Comparison of ENCODE assay signal across 8 cellular contexts in genomic region chr7:151082151-151083070, GRCh38. TPM values are rescaled to one million over a fixed set of nuclear protein-coding genes. Genes with fewer than 3 reads are reported as not detected.
DNase-seq lines count a peak whose midpoint lies in the region; ATAC-seq, FAIRE-seq and TF ChIP-seq lines count a peak whose summit lies in the region.

No MANE protein-coding gene starts in this region.

- no peaks in the 10 kb centered on the region for H3K27me3 ChIP-seq in CD8-positive, alpha-beta memory T cell (ENCODE audit: insufficient read depth, low read length, poor library complexity, severe bottlenecking)
- H3K27me3 ChIP-seq in PC-3 (ENCODE audit: low read length) (no peaks in the 10 kb centered on the region), endothelial cell of umbilical vein (ENCODE audit: control insufficient read depth in 2 of 2, insufficient read depth in 2 of 2, low read length in 2 of 2) (no peaks in the 10 kb centered on the region), neutrophil (peaks cover 31% of the 10 kb centered on the region)

- intact Hi-C loops in PC-3 (cut with micrococcal nuclease) (no loop called here), endothelial cell of umbilical vein (cut with micrococcal nuclease) (no loop called here)

- H3K79me2 ChIP-seq in PC-3 (ENCODE audit: low read length), result peaks cover 48% of the 10 kb centered on the region
- peaks cover 35% of the 10 kb centered on the region for H3K79me2 ChIP-seq in endothelial cell of umbilical vein (ENCODE audit: control insufficient read depth, insufficient read depth, low read length)

- H3K4me3 ChIP-seq in CD8-positive, alpha-beta memory T cell (ENCODE audit: low read length), result peak overlapping the region; percentile 71
- H3K4me3 ChIP-seq in PC-3 (ENCODE audit: low read length) (peak overlapping the region; percentile 91), endothelial cell of umbilical vein (replicated peaks in 1 of 3; ENCODE audit: insufficient read depth in 1 of 3, low read depth in 1 of 3, low read length in 3 of 3) (peak overlapping the region; percentile 48 to 76 (median 62)), neutrophil (ENCODE audit: low read depth in 1 of 2, low read length in 1 of 2) (peak overlapping the region; percentile 59 to 84)

- peak overlapping the region; percentile 82 to 98 (median 88) for H3K4me3 Mint-ChIP-seq in CD8-positive, alpha-beta memory T cell

- BruUV-seq in PC-3 (replicated peaks; lab: Mats Ljungman, UMichigan) (no TSS peak), endothelial cell of umbilical vein (replicated peaks; lab: Mats Ljungman, UMichigan) (no TSS peak)

- peak overlapping the region; percentile 95 for H3K4me2 ChIP-seq in PC-3 (ENCODE audit: low read length)
- H3K4me2 ChIP-seq in endothelial cell of umbilical vein (ENCODE audit: insufficient read depth, low read length), result peak overlapping the region; percentile 71

- H3K36me3 Mint-ChIP-seq in CD8-positive, alpha-beta memory T cell, result peaks cover 0 to 27% (median 0%) of the 10 kb centered on the region in 3 donors

- TF ChIP-seq CTCF in PC-3 (conservative IDR thresholded peaks at IDR 0.05; ENCODE audit: low read depth, low read length), result no peak
- no peak for TF ChIP-seq CTCF in endothelial cell of umbilical vein (IDR thresholded peaks at IDR 0.05; ENCODE audit: extremely low read depth in 1 of 2, insufficient read depth in 1 of 2, low read depth in 1 of 2, low read length in 2 of 2)
- no peak for TF ChIP-seq CTCF in neutrophil (IDR thresholded peaks at IDR 0.05)

- peaks cover 0 to 8% of the 10 kb centered on the region in 2 donors for H3K27me3 Mint-ChIP-seq in CD8-positive, alpha-beta memory T cell

- CTCF ChIA-PET in CD8-positive, alpha-beta memory T cell (lab: Charles Lee), result interaction anchor here (0.9 to 2.3 kb wide), 4 partner anchors 27 to 119 kb away, joined by 3 to 9 read pairs (median 4); partner anchors contain the start of gene ABCB8
- CTCF ChIA-PET in PC-3 (lab: Charles Lee), result no interaction called here
- CTCF ChIA-PET in endothelial cell of umbilical vein (lab: Charles Lee), result interaction anchor here (0.6 to 1.0 kb wide), 2 partner anchors 41 to 272 kb away, joined by 3 read pairs; no protein-coding TSS in a partner anchor

- no peaks in the 10 kb centered on the region for H3K9me1 ChIP-seq in endothelial cell of umbilical vein (replicated peaks; ENCODE audit: control insufficient read depth, extremely low read depth, insufficient read depth, low read length)

- ATAC-seq in PC-3, result no peak
- no peak for ATAC-seq in GM21367 (IDR thresholded peaks at IDR 0.05; ENCODE audit: unreplicated experiment)

- H3K27ac ChIP-seq in CD8-positive, alpha-beta memory T cell (ENCODE audit: low read depth, low read length), result peak overlapping the region; percentile 89
- H3K27ac ChIP-seq in PC-3 (ENCODE audit: low read length), result peak overlapping the region; percentile 65
- H3K27ac ChIP-seq in endothelial cell of umbilical vein (ENCODE audit: insufficient read depth, low read depth, low read length), result peak overlapping the region; percentile 45
- H3K27ac ChIP-seq in neutrophil, result peak overlapping the region; percentile 68

- peak overlapping the region; percentile 97 for H2AFZ ChIP-seq in PC-3 (ENCODE audit: low read length)
- peak overlapping the region; percentile 85 for H2AFZ ChIP-seq in endothelial cell of umbilical vein (ENCODE audit: low read depth, low read length)

- H3K27ac Mint-ChIP-seq in CD8-positive, alpha-beta memory T cell, result peak overlapping the region; percentile 71 to 98 (median 96)

- peaks cover 33 to 69% (median 41%) of the 10 kb centered on the region in 3 donors for H3K4me1 Mint-ChIP-seq in CD8-positive, alpha-beta memory T cell

- POLR2A ChIA-PET in CD8-positive, alpha-beta memory T cell (lab: Charles Lee), result interaction anchor here (1.5 to 2.0 kb wide), 3 partner anchors 15 to 54 kb away, joined by 3 to 7 read pairs (median 5); partner anchors contain the start of gene ABCB8
- POLR2A ChIA-PET in PC-3 (lab: Charles Lee; ENCODE audit: unreplicated experiment) (no interaction called here), endothelial cell of umbilical vein (lab: Charles Lee) (interaction anchor here (0.6 kb wide), 1 partner anchor 51 kb away, joined by 4 read pairs; no protein-coding TSS in a partner anchor)

- H3K9me3 Mint-ChIP-seq in CD8-positive, alpha-beta memory T cell, result no peaks in the 10 kb centered on the region

- H3K36me3 ChIP-seq in CD8-positive, alpha-beta memory T cell (ENCODE audit: insufficient read depth, low read length), result no peaks in the 10 kb centered on the region
- no peaks in the 10 kb centered on the region; the same call in 1 of the 2 replicates for H3K36me3 ChIP-seq in PC-3 (ENCODE audit: low read depth, low read length)
- no peaks in the 10 kb centered on the region for H3K36me3 ChIP-seq in endothelial cell of umbilical vein (ENCODE audit: control insufficient read depth in 2 of 2, extremely low read depth in 1 of 2, insufficient read depth in 2 of 2, low read length in 2 of 2)
- H3K36me3 ChIP-seq in neutrophil, result peaks cover 7% of the 10 kb centered on the region

- peak overlapping the region; percentile 98 for H3K9ac ChIP-seq in PC-3 (ENCODE audit: low read length)
- peak overlapping the region; percentile 35 for H3K9ac ChIP-seq in endothelial cell of umbilical vein (replicated peaks; ENCODE audit: extremely low read depth, insufficient read depth, low read length)

- H3F3A ChIP-seq in PC-3 (ENCODE audit: low read length, unreplicated experiment), result no peaks in the 10 kb centered on the region

- DNase-seq in CD8-positive, alpha-beta memory T cell, result no peak
- no peak for DNase-seq in PC-3
- DNase-seq in endothelial cell of umbilical vein (ENCODE audit: low read depth, low spot score), result no peak
- DNase-seq in NCI-H2107 (lab: John Stamatoyannopoulos, UW), result no peak
- DNase-seq in RCC 7860 (ENCODE audit: low spot score), result no peak
- DNase-seq in erythroblast (lab: John Stamatoyannopoulos, UW), result no peak

- dilution Hi-C loops in endothelial cell of umbilical vein (cut with MboI; ENCODE audit: extremely low pct_ligation_motif_present, low sequenced_read_pairs), result no loop called here

- peaks cover 51% of the 10 kb centered on the region for H3K4me1 ChIP-seq in CD8-positive, alpha-beta memory T cell (ENCODE audit: insufficient read depth, low read length)
- H3K4me1 ChIP-seq in PC-3 (ENCODE audit: insufficient read depth, low read length) (peaks cover 42% of the 10 kb centered on the region), endothelial cell of umbilical vein (ENCODE audit: control insufficient read depth, extremely low read depth, insufficient read depth, low read length) (peaks cover 42% of the 10 kb centered on the region), neutrophil (ENCODE audit: control insufficient read depth in 1 of 2, insufficient read depth in 1 of 2, low read depth in 1 of 2, low read length in 1 of 2) (peaks cover 46 to 55% of the 10 kb centered on the region in 2 experiments)

- H4K20me1 ChIP-seq in PC-3 (ENCODE audit: low read length) (no peaks in the 10 kb centered on the region), endothelial cell of umbilical vein (replicated peaks; ENCODE audit: control insufficient read depth, extremely low read depth, insufficient read depth, low read length) (no peaks in the 10 kb centered on the region)

- FAIRE-seq in endothelial cell of umbilical vein (lab: Jason Lieb, UNC), result no peak
- no peak for FAIRE-seq in RCC 7860 (lab: Jason Lieb, UNC)

- H3K9me3 ChIP-seq in CD8-positive, alpha-beta memory T cell (ENCODE audit: low read length), result no peaks in the 10 kb centered on the region
- H3K9me3 ChIP-seq in PC-3 (ENCODE audit: low read length), result no peaks in the 10 kb centered on the region
- no peaks in the 10 kb centered on the region for H3K9me3 ChIP-seq in endothelial cell of umbilical vein (replicated peaks; ENCODE audit: control insufficient read depth, insufficient read depth, low read length)
- no peaks in the 10 kb centered on the region for H3K9me3 ChIP-seq in neutrophil

- H3K9me2 ChIP-seq in PC-3 (replicated peaks; ENCODE audit: low read length), result no peaks in the 10 kb centered on the region

- TF ChIP-seq POLR2A in endothelial cell of umbilical vein (IDR thresholded peaks at IDR 0.05; ENCODE audit: low read depth, low read length), result no peak
- TF ChIP-seq POLR2A in erythroblast (IDR thresholded peaks at IDR 0.05; ENCODE audit: low read length), result no peak

RNA-seq across cellular contexts. Expression of gene TMUB1, which starts 0.9 kb away (rescaled TPM):
- total RNA-seq in CD8-positive, alpha-beta memory T cell, result 10 to 100 TPM; 81.7 to 83.5 TPM
- polyA plus RNA-seq in CD8-positive, alpha-beta memory T cell, result 69.7 TPM
- total RNA-seq in PC-3 (2014; rRNA removed) (52.1 and 71.6 TPM in 2 replicates), endothelial cell of umbilical vein (36.7 and 41.3 TPM in 2 replicates)
- polyA plus RNA-seq in endothelial cell of umbilical vein, result 45.3 and 66.0 TPM in 2 replicates
- polyA plus RNA-seq in endothelial cell of umbilical vein (2011; cell fraction: cytosol; rRNA removed), result 22.1 and 32.3 TPM in 2 replicates
- 20.0 and 21.2 TPM in 2 replicates for polyA plus RNA-seq in endothelial cell of umbilical vein (2011; cell fraction: nucleus; rRNA removed)
- polyA plus RNA-seq in endothelial cell of umbilical vein (2012), result 19.6 and 25.4 TPM in 2 replicates
- 6.5 and 13.0 TPM in 2 replicates for polyA minus RNA-seq in endothelial cell of umbilical vein
- 17.2 TPM for polyA minus RNA-seq in endothelial cell of umbilical vein (2011; cell fraction: cytosol; rRNA and poly(A)+ RNA removed)
- polyA minus RNA-seq in endothelial cell of umbilical vein (2011; cell fraction: nucleus; rRNA and poly(A)+ RNA removed), result 5.0 and 9.3 TPM in 2 replicates

RNA-seq across cellular contexts. Expression of gene FASTK, which starts 1.8 kb away (rescaled TPM):
- total RNA-seq in CD8-positive, alpha-beta memory T cell, result 10 to 100 TPM; 83.1 to 88.8 TPM
- polyA plus RNA-seq in CD8-positive, alpha-beta memory T cell, result 52.0 TPM
- total RNA-seq in PC-3 (2014; rRNA removed) (163 and 211 TPM in 2 replicates), endothelial cell of umbilical vein (71.6 and 73.3 TPM in 2 replicates)
- polyA plus RNA-seq in endothelial cell of umbilical vein, result 113 and 137 TPM in 2 replicates
- polyA plus RNA-seq in endothelial cell of umbilical vein (2011; cell fraction: cytosol; rRNA removed), result 55.7 and 77.7 TPM in 2 replicates
- polyA plus RNA-seq in endothelial cell of umbilical vein (2011; cell fraction: nucleus; rRNA removed), result 288 and 335 TPM in 2 replicates
- 31.6 and 43.3 TPM in 2 replicates for polyA plus RNA-seq in endothelial cell of umbilical vein (2012)
- polyA minus RNA-seq in endothelial cell of umbilical vein, result 35.7 and 52.0 TPM in 2 replicates
- polyA minus RNA-seq in endothelial cell of umbilical vein (2011; cell fraction: cytosol; rRNA and poly(A)+ RNA removed), result 35.4 TPM
- polyA minus RNA-seq in endothelial cell of umbilical vein (2011; cell fraction: nucleus; rRNA and poly(A)+ RNA removed), result 58.6 and 76.5 TPM in 2 replicates

RNA-seq across cellular contexts. Expression of gene AGAP3, which starts 3.9 kb away (rescaled TPM):
- 10 to 100 TPM; 39.9 to 40.7 TPM for total RNA-seq in CD8-positive, alpha-beta memory T cell
- polyA plus RNA-seq in CD8-positive, alpha-beta memory T cell, result 8.0 TPM
- total RNA-seq in PC-3 (2014; rRNA removed), result 53.5 and 88.2 TPM in 2 replicates
- 171 and 173 TPM in 2 replicates for total RNA-seq in endothelial cell of umbilical vein
- 174 and 240 TPM in 2 replicates for polyA plus RNA-seq in endothelial cell of umbilical vein
- 115 and 124 TPM in 2 replicates for polyA plus RNA-seq in endothelial cell of umbilical vein (2011; cell fraction: cytosol; rRNA removed)
- polyA plus RNA-seq in endothelial cell of umbilical vein (2011; cell fraction: nucleus; rRNA removed), result 359 and 433 TPM in 2 replicates
- 83.5 and 83.8 TPM in 2 replicates for polyA plus RNA-seq in endothelial cell of umbilical vein (2012)
- 76.5 and 98.2 TPM in 2 replicates for polyA minus RNA-seq in endothelial cell of umbilical vein
- 54.3 TPM for polyA minus RNA-seq in endothelial cell of umbilical vein (2011; cell fraction: cytosol; rRNA and poly(A)+ RNA removed)
- 98.8 and 152 TPM in 2 replicates for polyA minus RNA-seq in endothelial cell of umbilical vein (2011; cell fraction: nucleus; rRNA and poly(A)+ RNA removed)

RNA-seq across cellular contexts. Expression of gene SLC4A2, which starts 23.0 kb away (rescaled TPM):
- 100 to 1,000 TPM; 119 to 121 TPM for total RNA-seq in CD8-positive, alpha-beta memory T cell
- polyA plus RNA-seq in CD8-positive, alpha-beta memory T cell, result 25.5 TPM
- 267 and 284 TPM in 2 replicates for total RNA-seq in PC-3 (2014; rRNA removed)
- 172 and 187 TPM in 2 replicates for total RNA-seq in endothelial cell of umbilical vein
- 108 and 120 TPM in 2 replicates for polyA plus RNA-seq in endothelial cell of umbilical vein
- 61.7 and 85.5 TPM in 2 replicates for polyA plus RNA-seq in endothelial cell of umbilical vein (2011; cell fraction: cytosol; rRNA removed)
- polyA plus RNA-seq in endothelial cell of umbilical vein (2011; cell fraction: nucleus; rRNA removed), result 212 and 275 TPM in 2 replicates
- polyA plus RNA-seq in endothelial cell of umbilical vein (2012), result 88.3 and 96.7 TPM in 2 replicates
- 80.3 and 101 TPM in 2 replicates for polyA minus RNA-seq in endothelial cell of umbilical vein
- 86.0 TPM for polyA minus RNA-seq in endothelial cell of umbilical vein (2011; cell fraction: cytosol; rRNA and poly(A)+ RNA removed)
- 66.8 and 91.7 TPM in 2 replicates for polyA minus RNA-seq in endothelial cell of umbilical vein (2011; cell fraction: nucleus; rRNA and poly(A)+ RNA removed)

RNA-seq across cellular contexts. Expression of gene CDK5, which starts 24.7 kb away (rescaled TPM):
- 10 to 100 TPM; 20.5 to 23.2 TPM for total RNA-seq in CD8-positive, alpha-beta memory T cell
- polyA plus RNA-seq in CD8-positive, alpha-beta memory T cell, result 14.3 TPM
- 30.6 and 40.1 TPM in 2 replicates for total RNA-seq in PC-3 (2014; rRNA removed)
- 16.5 and 17.7 TPM in 2 replicates for total RNA-seq in endothelial cell of umbilical vein
- 38.2 and 38.3 TPM in 2 replicates for polyA plus RNA-seq in endothelial cell of umbilical vein
- polyA plus RNA-seq in endothelial cell of umbilical vein (2011; cell fraction: cytosol; rRNA removed), result 29.4 and 30.9 TPM in 2 replicates
- polyA plus RNA-seq in endothelial cell of umbilical vein (2011; cell fraction: nucleus; rRNA removed), result 14.6 and 17.3 TPM in 2 replicates
- 18.6 and 21.8 TPM in 2 replicates for polyA plus RNA-seq in endothelial cell of umbilical vein (2012)
- polyA minus RNA-seq in endothelial cell of umbilical vein, result 20.5 and 26.6 TPM in 2 replicates
- 22.8 TPM for polyA minus RNA-seq in endothelial cell of umbilical vein (2011; cell fraction: cytosol; rRNA and poly(A)+ RNA removed)
- polyA minus RNA-seq in endothelial cell of umbilical vein (2011; cell fraction: nucleus; rRNA and poly(A)+ RNA removed), result 4.3 and 5.0 TPM in 2 replicates
